10 cellular contexts compared by ENCODE assay signal in the genomic region with DNA sequence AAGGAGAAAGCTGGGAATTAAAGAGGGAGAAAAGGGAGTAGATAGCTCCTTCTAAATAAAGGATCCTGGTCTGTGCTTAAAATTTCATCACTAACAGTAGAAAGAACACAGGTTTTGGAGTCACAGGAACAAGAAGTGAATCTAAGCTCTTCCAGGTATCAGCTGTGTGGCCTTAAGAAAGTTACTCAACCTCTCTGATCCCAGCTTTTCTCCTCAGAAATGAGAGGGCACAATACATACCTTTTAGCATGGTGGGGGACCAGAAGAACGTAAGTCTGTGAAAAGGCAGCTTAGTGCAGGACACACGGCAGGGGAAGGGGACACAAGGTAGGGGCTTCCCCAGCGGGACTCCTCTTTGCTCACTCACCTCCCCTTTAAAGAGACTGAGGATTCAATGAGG. TPM values are rescaled to one million over a fixed set of nuclear protein-coding genes. Genes with fewer than 3 reads are reported as not detected.
"Had no signal": no experiment of that assay in that cellular context is flagged by ENCODE, and none has a peak within 500 bp of the region (broad histone marks: within the 10 kb centered on the region; RNA-seq: fewer than 3 reads in every experiment).

No MANE protein-coding gene starts in this region.

- H3K9me3 Mint-ChIP-seq: H9 had no signal

- FAIRE-seq: H54, HTR-8/SVneo had no signal

- H3K9ac ChIP-seq: GM23248, KMS-11 had no signal

- H3K4me3 ChIP-seq: GM23248 had no signal

- DNase-seq: GM23248, GOT3, H9, IMR-90, KBM-7 had no signal

- H2AFZ ChIP-seq: GM23248 had no signal

- H3K27ac ChIP-seq: GM23248, KMS-11 had no signal

- H3K4me2 ChIP-seq: KMS-11 had no signal

- ATAC-seq: HCT116 had no signal

- H3K4me3 Mint-ChIP-seq: H9 had no signal

- H3K27ac Mint-ChIP-seq: H9 had no signal

RNA-seq across cellular contexts. Expression of a gene that starts 13.4 kb away (rescaled TPM):
- total RNA-seq: HT-29 had no signal
